In genomic region chr2:241354668-241355658, GRCh38 we compare ENCODE assay signal across 8 cellular contexts. TPM values are rescaled to one million over a fixed set of nuclear protein-coding genes. Genes with fewer than 3 reads are reported as not detected.
DNase-seq lines count a peak whose midpoint lies in the region; ATAC-seq, FAIRE-seq and TF ChIP-seq lines count a peak whose summit lies in the region.

No MANE protein-coding gene starts in this region.

- TF ChIP-seq CTCF in lower lobe of right lung (IDR thresholded peaks at IDR 0.05) (no peak), D721Med (IDR thresholded peaks at IDR 0.05; ENCODE audit: insufficient read depth, missing control alignments) (no peak)

- no peaks in the 10 kb centered on the region for H3K9me3 ChIP-seq in duodenal mucosa (ENCODE audit: control insufficient read depth in 1 of 2, low read length in 2 of 2)
- no peaks in the 10 kb centered on the region for H3K9me3 ChIP-seq in lower lobe of right lung

- DNase-seq in NCI-H748 (lab: John Stamatoyannopoulos, UW; ENCODE audit: unreplicated experiment) (peak; percentile 87), NCI-H748 treated with DMSO at 0.1 percent for 48 hours (lab: John Stamatoyannopoulos, UW) (no peak), NCI-H2196 (lab: John Stamatoyannopoulos, UW; ENCODE audit: unreplicated experiment) (peak; percentile 86), lower lobe of right lung (peak; percentile 96), D721Med (ENCODE audit: insufficient read length, low spot score) (no peak)
- DNase-seq in activated CD4-positive, alpha-beta T cell treated with anti-CD3 and anti-CD28 coated beads, Interleukin-2, amount 50 U/mL, for 24 hours (ENCODE audit: low read depth in 1 of 2, low spot score in 1 of 2): peak; percentile 32 to 64
- peak; percentile 38 to 78 (median 61) for DNase-seq in stimulated activated CD4-positive, alpha-beta T cell treated with anti-CD3 and anti-CD28 coated beads, TNF-alpha, amount 100 ng/mL, for 48 hours (ENCODE audit: low read depth in 3 of 3)

- H3K4me1 ChIP-seq in duodenal mucosa (ENCODE audit: control insufficient read depth in 1 of 2, insufficient read depth in 2 of 2, low read length in 2 of 2) (peaks cover 52 to 54% of the 10 kb centered on the region in 2 donors), lower lobe of right lung (peaks cover 50% of the 10 kb centered on the region)

- H3K27ac ChIP-seq in duodenal mucosa (ENCODE audit: low read depth, low read length) (peak overlapping the region; percentile 91), lower lobe of right lung (peak overlapping the region; percentile 75)

- H3K27me3 ChIP-seq in duodenal mucosa (ENCODE audit: control insufficient read depth in 1 of 2, insufficient read depth in 2 of 2, low read length in 2 of 2) (no peaks in the 10 kb centered on the region), lower lobe of right lung (ENCODE audit: low read depth) (no peaks in the 10 kb centered on the region)

- H3K36me3 ChIP-seq in duodenal mucosa (ENCODE audit: control insufficient read depth in 1 of 2, insufficient read depth in 2 of 2, low read length in 2 of 2) (peaks cover 14 to 33% of the 10 kb centered on the region in 2 donors), lower lobe of right lung (peaks cover 47% of the 10 kb centered on the region)

- no peak for FAIRE-seq in D721Med (lab: Jason Lieb, UNC)

- H3K4me3 ChIP-seq in duodenal mucosa (ENCODE audit: low read depth in 1 of 2, low read length in 2 of 2) (peak overlapping the region; percentile 44 to 54), lower lobe of right lung (peak overlapping the region; percentile 45)

- ATAC-seq in lower lobe of right lung: peak; percentile 68 to 71

- intact Hi-C loops in lower lobe of right lung (cut with DNase I): no loop called here

- peak overlapping the region; percentile 36 to 44 for H3K9ac ChIP-seq in duodenal mucosa (ENCODE audit: low read depth in 1 of 2, low read length in 2 of 2)

RNA-seq across cellular contexts. Expression of gene FARP2, which starts 1.1 kb away (rescaled TPM):
- 42.4 TPM for total RNA-seq in lower lobe of right lung

RNA-seq across cellular contexts. Expression of gene SEPTIN2, which starts 39.2 kb away (rescaled TPM):
- 255 TPM for total RNA-seq in lower lobe of right lung

RNA-seq across cellular contexts. Expression of gene HDLBP, which starts 39.5 kb away (rescaled TPM):
- total RNA-seq in lower lobe of right lung: 387 TPM

Comparison
In these comparisons a context has a peak if more than half of its experiments do, and no peak if none do; other contexts are left out.
1. DNase-seq: peak in NCI-H748 (single experiment), NCI-H2196 (single experiment), activated CD4-positive, alpha-beta T cell treated with anti-CD3 and anti-CD28 coated beads, Interleukin-2, amount 50 U/mL, for 24 hours (2 of 2), lower lobe of right lung (single experiment) and stimulated activated CD4-positive, alpha-beta T cell treated with anti-CD3 and anti-CD28 coated beads, TNF-alpha, amount 100 ng/mL, for 48 hours (3 of 3); none in NCI-H748 treated with DMSO at 0.1 percent for 48 hours (single experiment) and D721Med (single experiment).